ENCODE assay signal across 1 cellular context in genomic region chr16:31403590-31404352, GRCh38.
TF ChIP-seq lines count a peak whose summit lies in the region.

No MANE protein-coding gene starts in this region.

TF ChIP-seq in HepG2, 621 proteins besides CTCF, POLR2A, EP300 and RAD21:
- TF ChIP-seq PAX8 (CRISPR knock-in tag; IDR thresholded peaks at IDR 0.05; ENCODE audit: borderline replicate concordance) (no peak), HIVEP1 (CRISPR knock-in tag; IDR thresholded peaks at IDR 0.05) (no peak), ZNF569 (CRISPR knock-in tag; IDR thresholded peaks at IDR 0.05; ENCODE audit: borderline replicate concordance) (no peak), SRY (CRISPR knock-in tag; IDR thresholded peaks at IDR 0.05) (no peak), SIX1 (CRISPR knock-in tag; IDR thresholded peaks at IDR 0.05; ENCODE audit: borderline replicate concordance) (no peak), BRF2 (CRISPR knock-in tag; IDR thresholded peaks at IDR 0.05) (no peak), ZNF205 (CRISPR knock-in tag; IDR thresholded peaks at IDR 0.05) (no peak), ZNF704 (CRISPR knock-in tag; IDR thresholded peaks at IDR 0.05; ENCODE audit: borderline replicate concordance) (peak; percentile 11; the same call in 1 of the 2 replicates), ZSCAN25 (CRISPR knock-in tag; IDR thresholded peaks at IDR 0.05) (peak; percentile 87), ZNF713 (CRISPR knock-in tag; IDR thresholded peaks at IDR 0.05) (no peak)
TF ChIP-seq in HepG2: peak in this region for 2.
